1 cellular context compared by ENCODE assay signal in the genomic region with DNA sequence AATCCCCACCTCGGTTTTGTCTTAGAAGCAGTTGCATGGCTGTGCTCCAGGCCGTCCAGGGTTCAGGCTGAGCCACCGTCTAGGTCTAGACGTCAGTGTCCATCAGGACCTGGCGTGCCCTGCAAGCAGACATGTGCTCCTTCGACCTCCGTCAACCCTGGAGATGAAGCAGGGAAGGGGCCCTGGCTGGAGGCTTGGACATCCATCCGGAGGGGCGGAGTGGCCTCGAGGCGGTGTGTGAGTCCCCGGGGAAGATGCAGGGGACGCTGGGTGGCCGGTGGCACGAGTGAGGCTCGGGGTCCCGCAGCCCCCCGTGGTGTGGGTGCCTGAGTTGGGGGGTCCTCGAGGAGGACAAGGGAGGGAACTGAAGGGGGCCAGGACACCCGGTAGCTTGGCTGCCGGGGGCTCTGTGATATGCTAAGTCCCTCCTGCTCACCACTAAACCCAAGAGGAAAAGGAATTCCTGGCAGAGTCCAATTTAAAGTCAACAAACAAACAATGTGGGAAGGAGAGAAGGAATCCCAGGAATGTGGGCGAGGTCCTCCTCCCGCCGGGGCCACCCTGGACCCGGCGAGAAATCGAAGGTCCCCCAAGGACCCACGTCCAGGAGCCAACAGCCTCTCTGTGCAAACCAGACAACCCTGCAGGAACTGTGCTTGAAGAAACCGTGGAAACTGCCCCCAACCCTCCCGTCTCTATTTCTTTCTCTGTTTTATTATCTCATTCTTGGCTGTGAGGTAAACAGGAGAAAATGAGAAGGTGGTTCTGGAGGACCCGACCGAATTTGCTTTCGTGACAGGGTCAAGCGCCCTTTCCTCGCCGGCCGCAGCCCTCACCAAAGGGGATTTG.
TF ChIP-seq lines count a peak whose summit lies in the region.

No MANE protein-coding gene starts in this region.

TF ChIP-seq in HCT116, 20 proteins besides CTCF, POLR2A, EP300 and RAD21 (continued from another document):
- TF ChIP-seq, protein P1, sequence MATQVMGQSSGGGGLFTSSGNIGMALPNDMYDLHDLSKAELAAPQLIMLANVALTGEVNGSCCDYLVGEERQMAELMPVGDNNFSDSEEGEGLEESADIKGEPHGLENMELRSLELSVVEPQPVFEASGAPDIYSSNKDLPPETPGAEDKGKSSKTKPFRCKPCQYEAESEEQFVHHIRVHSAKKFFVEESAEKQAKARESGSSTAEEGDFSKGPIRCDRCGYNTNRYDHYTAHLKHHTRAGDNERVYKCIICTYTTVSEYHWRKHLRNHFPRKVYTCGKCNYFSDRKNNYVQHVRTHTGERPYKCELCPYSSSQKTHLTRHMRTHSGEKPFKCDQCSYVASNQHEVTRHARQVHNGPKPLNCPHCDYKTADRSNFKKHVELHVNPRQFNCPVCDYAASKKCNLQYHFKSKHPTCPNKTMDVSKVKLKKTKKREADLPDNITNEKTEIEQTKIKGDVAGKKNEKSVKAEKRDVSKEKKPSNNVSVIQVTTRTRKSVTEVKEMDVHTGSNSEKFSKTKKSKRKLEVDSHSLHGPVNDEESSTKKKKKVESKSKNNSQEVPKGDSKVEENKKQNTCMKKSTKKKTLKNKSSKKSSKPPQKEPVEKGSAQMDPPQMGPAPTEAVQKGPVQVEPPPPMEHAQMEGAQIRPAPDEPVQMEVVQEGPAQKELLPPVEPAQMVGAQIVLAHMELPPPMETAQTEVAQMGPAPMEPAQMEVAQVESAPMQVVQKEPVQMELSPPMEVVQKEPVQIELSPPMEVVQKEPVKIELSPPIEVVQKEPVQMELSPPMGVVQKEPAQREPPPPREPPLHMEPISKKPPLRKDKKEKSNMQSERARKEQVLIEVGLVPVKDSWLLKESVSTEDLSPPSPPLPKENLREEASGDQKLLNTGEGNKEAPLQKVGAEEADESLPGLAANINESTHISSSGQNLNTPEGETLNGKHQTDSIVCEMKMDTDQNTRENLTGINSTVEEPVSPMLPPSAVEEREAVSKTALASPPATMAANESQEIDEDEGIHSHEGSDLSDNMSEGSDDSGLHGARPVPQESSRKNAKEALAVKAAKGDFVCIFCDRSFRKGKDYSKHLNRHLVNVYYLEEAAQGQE (IDR thresholded peaks at IDR 0.05; ENCODE audit: low read depth): no peak
- TF ChIP-seq, protein P2, sequence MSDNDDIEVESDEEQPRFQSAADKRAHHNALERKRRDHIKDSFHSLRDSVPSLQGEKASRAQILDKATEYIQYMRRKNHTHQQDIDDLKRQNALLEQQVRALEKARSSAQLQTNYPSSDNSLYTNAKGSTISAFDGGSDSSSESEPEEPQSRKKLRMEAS (IDR thresholded peaks at IDR 0.05): no peak; the same call in 1 of the 2 replicates
- TF ChIP-seq ZNF274 (IDR thresholded peaks at IDR 0.05; ENCODE audit: low read depth, low read length): no peak
- TF ChIP-seq EGR1 (IDR thresholded peaks at IDR 0.05; ENCODE audit: low read depth): no peak
- no peak for TF ChIP-seq SRF (IDR thresholded peaks at IDR 0.05; ENCODE audit: low read depth)
- TF ChIP-seq SP1 (IDR thresholded peaks at IDR 0.05; ENCODE audit: low read depth): no peak
- TF ChIP-seq SIN3A (IDR thresholded peaks at IDR 0.05; ENCODE audit: low read depth): no peak
